Comparison of ENCODE assay signal across 24 cellular contexts in genomic region chr2:147110317-147110716, GRCh38.
DNase-seq lines count a peak whose midpoint lies in the region; ATAC-seq, FAIRE-seq and TF ChIP-seq lines count a peak whose summit lies in the region.
"Had no signal": no experiment of that assay in that cellular context is flagged by ENCODE, and none has a peak within 500 bp of the region (broad histone marks: within the 10 kb centered on the region; RNA-seq: fewer than 3 reads in every experiment).

No MANE protein-coding gene starts in this region.

- RAD21 ChIA-PET in GM12878 (lab: Charles Lee; ENCODE audit: unreplicated experiment), result interaction anchor here (0.5 to 1.6 kb wide), 3 partner anchors 28 to 305 kb away, joined by 3 to 5 read pairs (median 4); no protein-coding TSS in a partner anchor

- peak; percentile 14 for DNase-seq in AG08395 (ENCODE audit: low spot score)
- DNase-seq in NCI-H2171 (lab: John Stamatoyannopoulos, UW), result peak; percentile 17
- DNase-seq in GM12878 (ENCODE audit: low read depth, low spot score), result no peak
- peak; percentile 69 for DNase-seq in kidney tubule cell (ENCODE audit: low spot score)
- DNase-seq in transverse colon, result no peak
- DNase-seq in CD4-positive, alpha-beta T cell, result no peak
- DNase-seq: activated naive CD8-positive, alpha-beta T cell treated with anti-CD3 and anti-CD28 coated beads, Interleukin-2, amount 50 U/mL, for 24 hours; central memory CD4-positive, alpha-beta T cell; HCEC 1CT; islet precursor cell; mesendoderm; NCI-H2029 treated with DMSO at 0.1 percent for 48 hours; stimulated activated CD4-positive, alpha-beta T cell treated with anti-CD3 and anti-CD28 coated beads, Interleukin-12 subunit alpha, Interleukin-12 subunit beta, amount 100 ng/mL, for 4 hours; T-helper 9 cell; thyroid gland had no signal

- H3K36me3 ChIP-seq in GM12878 (ENCODE audit: control insufficient read depth in 2 of 2, insufficient read depth in 2 of 2, low read length in 1 of 2), result no peaks in the 10 kb centered on the region
- no peaks in the 10 kb centered on the region for H3K36me3 ChIP-seq in transverse colon
- H3K36me3 ChIP-seq: thyroid gland had no signal

- TF ChIP-seq POLR2A in GM12878 (IDR thresholded peaks at IDR 0.05; ENCODE audit: low read depth, low read length), result no peak
- no peak for TF ChIP-seq POLR2A in transverse colon (IDR thresholded peaks at IDR 0.05)

- no peak overlapping the region for H3K27ac Mint-ChIP-seq in CD4-positive, alpha-beta T cell
- H3K27ac Mint-ChIP-seq: activated naive CD8-positive, alpha-beta T cell treated with anti-CD3 and anti-CD28 coated beads, Interleukin-2, amount 50 U/mL, for 24 hours; activated T-helper 17 cell treated with anti-CD3 and anti-CD28 coated beads, Interleukin-2, amount 50 U/mL, for 72 hours; CD14-positive monocyte; natural killer cell treated with Interleukin-12 subunit alpha and Interleukin-12 subunit beta and Interleukin-15 and Interleukin-18, amount 100 ng/mL, for 72 hours; stimulated activated effector memory CD8-positive, alpha-beta T cell treated with anti-CD3 and anti-CD28 coated beads, Interleukin-12 subunit alpha, Interleukin-12 subunit beta, amount 100 ng/mL, for 72 hours had no signal

- 9% methylated on average over 4 of the region's 4 CpGs for WGBS in GM12878 (ENCODE audit: insufficient coverage, insufficient replicate concordance, low lambda C conversion rate, missing lambda C conversion rate)
- WGBS in transverse colon (ENCODE audit: low coverage in 1 of 2), 2 donors, result 56 to 70% methylated on average over 2 to 4 of the region's 4 CpGs

- H3K4me3 Mint-ChIP-seq in CD4-positive, alpha-beta T cell, result no peak overlapping the region
- H3K4me3 Mint-ChIP-seq: activated naive CD8-positive, alpha-beta T cell treated with anti-CD3 and anti-CD28 coated beads, Interleukin-2, amount 50 U/mL, for 24 hours; activated T-helper 17 cell treated with anti-CD3 and anti-CD28 coated beads, Interleukin-2, amount 50 U/mL, for 72 hours; CD14-positive monocyte; natural killer cell treated with Interleukin-12 subunit alpha and Interleukin-12 subunit beta and Interleukin-15 and Interleukin-18, amount 100 ng/mL, for 72 hours; stimulated activated effector memory CD8-positive, alpha-beta T cell treated with anti-CD3 and anti-CD28 coated beads, Interleukin-12 subunit alpha, Interleukin-12 subunit beta, amount 100 ng/mL, for 72 hours had no signal

- in situ Hi-C loops in GM12878 (cut with MboI), result no loop called here
- in situ Hi-C loops in transverse colon (cut with MboI; ENCODE audit: low pct_ligation_motif_present in 1 of 4, low pct_unique_long_range_greater_than_20kb in 1 of 4, low sequenced_read_pairs in 3 of 4), result no loop called here

- H3K27me3 ChIP-seq in GM12878 (replicated peaks in 1 of 2; ENCODE audit: control insufficient read depth in 2 of 2, insufficient read depth in 2 of 2, low read length in 1 of 2) (no peaks in the 10 kb centered on the region), transverse colon (no peaks in the 10 kb centered on the region)
- H3K27me3 ChIP-seq in CD4-positive, alpha-beta T cell (ENCODE audit: control insufficient read depth, insufficient read depth, low read length), result no peaks in the 10 kb centered on the region
- H3K27me3 ChIP-seq: thyroid gland had no signal

- POLR2A ChIA-PET in GM12878 (lab: Charles Lee), result no interaction called here
- POLR2A ChIA-PET in CD4-positive, alpha-beta T cell (lab: Charles Lee), result no interaction called here

- peak overlapping the region; percentile 15; the same call in 1 of the 2 replicates for H2AFZ ChIP-seq in GM12878 (ENCODE audit: control insufficient read depth, low read depth, low read length)

- H3K4me3 ChIP-seq in GM12878 (no peak overlapping the region), transverse colon (no peak overlapping the region)
- H3K4me3 ChIP-seq: A549, thyroid gland had no signal

- CTCF ChIA-PET in GM12878 (lab: Yijun Ruan, JAX), result interaction anchor here (1.0 to 1.9 kb wide), 2 partner anchors 11 to 376 kb away, joined by 3 to 4 read pairs; no protein-coding TSS in a partner anchor
- CTCF ChIA-PET in CD4-positive, alpha-beta T cell (lab: Charles Lee), result no interaction called here

- no peaks in the 10 kb centered on the region for H3K9me3 Mint-ChIP-seq in CD4-positive, alpha-beta T cell
- H3K9me3 Mint-ChIP-seq: activated T-helper 17 cell treated with anti-CD3 and anti-CD28 coated beads, Interleukin-2, amount 50 U/mL, for 72 hours; natural killer cell treated with Interleukin-12 subunit alpha and Interleukin-12 subunit beta and Interleukin-15 and Interleukin-18, amount 100 ng/mL, for 72 hours had no signal

- TF ChIP-seq RAD21 in GM12878 (IDR thresholded peaks at IDR 0.05; ENCODE audit: insufficient read depth, low read depth, low read length), result no peak

- H4K20me1 ChIP-seq in GM12878 (ENCODE audit: control insufficient read depth, insufficient read depth), result no peaks in the 10 kb centered on the region

- no peaks in the 10 kb centered on the region for H3K79me2 ChIP-seq in GM12878 (ENCODE audit: control insufficient read depth, insufficient read depth, low read length)

- no peaks in the 10 kb centered on the region for H3K4me1 Mint-ChIP-seq in CD4-positive, alpha-beta T cell (ENCODE audit: low read depth)
- H3K4me1 Mint-ChIP-seq: activated naive CD8-positive, alpha-beta T cell treated with anti-CD3 and anti-CD28 coated beads, Interleukin-2, amount 50 U/mL, for 24 hours; activated T-helper 17 cell treated with anti-CD3 and anti-CD28 coated beads, Interleukin-2, amount 50 U/mL, for 72 hours; CD14-positive monocyte; stimulated activated effector memory CD8-positive, alpha-beta T cell treated with anti-CD3 and anti-CD28 coated beads, Interleukin-12 subunit alpha, Interleukin-12 subunit beta, amount 100 ng/mL, for 72 hours had no signal

- FAIRE-seq in GM12878 (lab: Jason Lieb, UNC), result peak; percentile 62
- FAIRE-seq: A549 had no signal

- H3K36me3 Mint-ChIP-seq in CD4-positive, alpha-beta T cell (ENCODE audit: low read depth), result no peaks in the 10 kb centered on the region
- H3K36me3 Mint-ChIP-seq: CD14-positive monocyte; natural killer cell treated with Interleukin-12 subunit alpha and Interleukin-12 subunit beta and Interleukin-15 and Interleukin-18, amount 100 ng/mL, for 72 hours; stimulated activated effector memory CD8-positive, alpha-beta T cell treated with anti-CD3 and anti-CD28 coated beads, Interleukin-12 subunit alpha, Interleukin-12 subunit beta, amount 100 ng/mL, for 72 hours had no signal

- no peak for TF ChIP-seq EP300 in GM12878 (IDR thresholded peaks at IDR 0.05; ENCODE audit: borderline replicate concordance in 1 of 2, control insufficient read depth in 1 of 2, low read depth in 2 of 2, low read length in 2 of 2)
- TF ChIP-seq EP300 in transverse colon (IDR thresholded peaks at IDR 0.05; ENCODE audit: low read depth), result no peak

- H3K27me3 Mint-ChIP-seq in CD4-positive, alpha-beta T cell, result no peaks in the 10 kb centered on the region
- H3K27me3 Mint-ChIP-seq: activated naive CD8-positive, alpha-beta T cell treated with anti-CD3 and anti-CD28 coated beads, Interleukin-2, amount 50 U/mL, for 24 hours; activated T-helper 17 cell treated with anti-CD3 and anti-CD28 coated beads, Interleukin-2, amount 50 U/mL, for 72 hours had no signal

- ATAC-seq in GM12878 (no peak), HG03108 (IDR thresholded peaks at IDR 0.05; ENCODE audit: unreplicated experiment) (no peak), GM21723 (IDR thresholded peaks at IDR 0.05; ENCODE audit: unreplicated experiment) (no peak)
- no peak for ATAC-seq in CD4-positive, alpha-beta T cell (ENCODE audit: poor library complexity)
- ATAC-seq: A549; activated CD4-positive, CD25-positive, alpha-beta regulatory T cell treated with anti-CD3 and anti-CD28 coated beads, Interleukin-2, amount 50 U/mL, for 24 hours; activated naive CD8-positive, alpha-beta T cell treated with anti-CD3 and anti-CD28 coated beads, Interleukin-2, amount 50 U/mL, for 24 hours; activated T-helper 17 cell treated with anti-CD3 and anti-CD28 coated beads, Interleukin-2, amount 50 U/mL, for 72 hours; natural killer cell treated with Interleukin-12 subunit alpha and Interleukin-12 subunit beta and Interleukin-15 and Interleukin-18, amount 100 ng/mL, for 72 hours; SK-N-SH treated with all-trans-retinoic acid at 6 μM for 48 hours; stimulated activated effector memory CD8-positive, alpha-beta T cell treated with anti-CD3 and anti-CD28 coated beads, Interleukin-12 subunit alpha, Interleukin-12 subunit beta, amount 100 ng/mL, for 72 hours had no signal

- TF ChIP-seq CTCF in GM12878 (IDR thresholded peaks at IDR 0.05 in 2 of 3, conservative IDR thresholded peaks at IDR 0.05 in 1 of 3; ENCODE audit: control insufficient read depth in 2 of 3, extremely low read depth in 1 of 3, insufficient read depth in 1 of 3, low read depth in 3 of 3, low read length in 3 of 3) (no peak), transverse colon (IDR thresholded peaks at IDR 0.05) (no peak)
- no peak for TF ChIP-seq CTCF in CD4-positive, alpha-beta T cell (IDR thresholded peaks at IDR 0.05)

- no peak overlapping the region for H3K27ac ChIP-seq in GM12878 (ENCODE audit: control insufficient read depth, insufficient read depth)
- H3K27ac ChIP-seq in transverse colon, result no peak overlapping the region
- H3K27ac ChIP-seq in CD4-positive, alpha-beta T cell (ENCODE audit: low read depth, low read length), result no peak overlapping the region
- H3K27ac ChIP-seq: A549, thyroid gland had no signal

- H3K4me2 ChIP-seq in GM12878 (ENCODE audit: control insufficient read depth, insufficient read depth), result no peak overlapping the region
- H3K4me2 ChIP-seq: A549 had no signal

- intact Hi-C loops in GM12878 (cut with micrococcal nuclease; ENCODE audit: unreplicated experiment) (no loop called here), transverse colon (cut with DNase I; ENCODE audit: low total_unique reads) (no loop called here)
- intact Hi-C loops in CD4-positive, alpha-beta T cell (cut with DNase I, micrococcal nuclease), result no loop called here

- H3K4me1 ChIP-seq in GM12878 (ENCODE audit: control insufficient read depth, insufficient read depth, low read length), result no peaks in the 10 kb centered on the region
- H3K4me1 ChIP-seq in transverse colon, result no peaks in the 10 kb centered on the region
- H3K4me1 ChIP-seq: A549, thyroid gland had no signal

- H3K9me3 ChIP-seq in GM12878 (replicated peaks; ENCODE audit: control insufficient read depth, insufficient read depth, low read length), result no peaks in the 10 kb centered on the region
- no peaks in the 10 kb centered on the region for H3K9me3 ChIP-seq in transverse colon
- no peaks in the 10 kb centered on the region for H3K9me3 ChIP-seq in CD4-positive, alpha-beta T cell (ENCODE audit: control insufficient read depth, low read length)
- H3K9me3 ChIP-seq: A549, thyroid gland had no signal

- H3K9ac ChIP-seq in GM12878 (ENCODE audit: control insufficient read depth, insufficient read depth, low read length), result no peak overlapping the region

- SMC1A ChIA-PET in GM12878 (lab: Charles Lee; ENCODE audit: uncharacterized antibody, unreplicated experiment), result interaction anchor here (1.1 to 1.6 kb wide), 3 partner anchors 9 to 65 kb away, joined by 3 to 5 read pairs (median 4); no protein-coding TSS in a partner anchor

- no TSS peak for BruUV-seq in GM12878 (replicated peaks; lab: Mats Ljungman, UMichigan)

TF ChIP-seq in GM12878, 131 proteins besides CTCF, POLR2A, EP300 and RAD21 (continues in another document):
- TF ChIP-seq ZNF207 (IDR thresholded peaks at IDR 0.05; ENCODE audit: borderline replicate concordance) (no peak), CBX5 (IDR thresholded peaks at IDR 0.05; ENCODE audit: low read depth) (no peak)

Comparison
In these comparisons a context has a peak if more than half of its experiments do, and no peak if none do; other contexts are left out.
1. DNase-seq: peak in AG08395 (single experiment), NCI-H2171 (single experiment) and kidney tubule cell (single experiment); none in GM12878 (single experiment), transverse colon (single experiment) and CD4-positive, alpha-beta T cell (0 of 10).